Comparison of ENCODE assay signal across 8 cellular contexts in genomic region chr10:113986316-113986715, GRCh38. TPM values are rescaled to one million over a fixed set of nuclear protein-coding genes. Genes with fewer than 3 reads are reported as not detected.
"Had no signal": no experiment of that assay in that cellular context is flagged by ENCODE, and none has a peak within 500 bp of the region (broad histone marks: within the 10 kb centered on the region; RNA-seq: fewer than 3 reads in every experiment).

No MANE protein-coding gene starts in this region.

- H3K4me1 ChIP-seq: HAP-1 had no signal

- H3K4me3 ChIP-seq: GM23248, GM23338, HAP-1 had no signal

- DNase-seq: GM23248, GOT3, H7, H9, HCEC 1CT, HFFc6 had no signal

- H3K36me3 ChIP-seq: HAP-1 had no signal

- H3K27ac ChIP-seq: GM23248 had no signal

- H3K9ac ChIP-seq: GM23248 had no signal

- H3K9me3 ChIP-seq: HAP-1 had no signal

RNA-seq across cellular contexts. Expression of gene ADRB1, which starts 57.4 kb away (rescaled TPM):
- total RNA-seq: GM23248 had no signal
